Comparison of ENCODE assay signal across 1 cellular context in the genomic region with DNA sequence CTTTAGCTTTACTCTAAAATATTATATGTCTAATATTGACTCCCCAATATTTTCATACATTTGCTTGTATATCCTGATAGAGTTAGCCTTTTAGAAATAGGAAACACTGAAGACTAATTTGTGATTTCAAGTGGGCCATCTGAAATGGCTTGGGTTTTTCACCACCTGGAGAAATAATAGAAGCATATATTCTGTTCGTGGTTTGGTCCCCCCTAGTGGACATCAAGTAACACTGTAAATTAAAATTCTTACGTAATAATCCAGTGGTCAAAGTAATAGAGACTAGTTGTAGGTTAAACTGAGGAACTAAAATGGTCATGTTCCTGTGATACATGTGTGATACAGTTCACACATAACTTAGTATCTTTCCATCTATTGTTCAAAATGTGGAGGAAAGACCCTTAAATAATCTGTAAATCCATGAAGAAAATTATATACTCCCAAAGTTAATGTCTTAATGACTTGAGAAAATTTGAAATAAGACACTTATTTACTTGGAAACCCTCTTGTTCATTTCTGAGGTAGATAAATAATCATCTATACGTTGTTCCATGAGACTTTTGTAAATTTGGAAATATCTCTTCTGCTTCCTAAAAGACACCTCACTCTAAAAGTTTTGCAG.
A peak's percentile ranks its signal among the peaks of the same experiment; 100 is the strongest.
TF ChIP-seq lines count a peak whose summit lies in the region.

No MANE protein-coding gene starts in this region.

TF ChIP-seq in H1, 55 proteins besides CTCF, POLR2A, EP300 and RAD21:
- TF ChIP-seq CEBPB (IDR thresholded peaks at IDR 0.05; ENCODE audit: low read depth, low read length) (peak; percentile 96), SIN3A (conservative IDR thresholded peaks at IDR 0.05 in 1 of 2, IDR thresholded peaks at IDR 0.05 in 1 of 2; ENCODE audit: low read depth in 1 of 2, low read length in 2 of 2) (no peak)
TF ChIP-seq in H1: peak in this region for 1.
